ENCODE assay signal across 25 cellular contexts in the genomic region with DNA sequence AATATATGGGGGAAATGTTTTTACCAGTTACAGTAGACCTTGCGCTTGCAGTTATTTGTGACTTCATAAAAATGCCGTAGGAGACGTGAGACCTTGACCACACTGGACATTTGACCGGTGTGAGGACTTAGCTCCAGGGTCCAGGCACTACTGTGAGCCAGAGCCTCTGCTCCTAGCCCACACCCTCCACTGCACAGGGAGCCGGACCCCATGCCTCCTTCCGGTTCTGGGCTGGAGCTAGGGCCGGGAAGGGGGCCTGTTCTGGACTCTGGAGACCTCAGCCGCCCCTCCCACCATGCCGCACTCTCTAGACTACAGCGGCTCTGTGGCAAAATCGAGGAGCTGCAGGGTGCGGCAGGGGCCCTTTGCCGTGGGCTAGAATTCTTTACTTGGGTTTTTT. TPM values are rescaled to one million over a fixed set of nuclear protein-coding genes. Genes with fewer than 3 reads are reported as not detected.
A peak's percentile ranks its signal among the peaks of the same experiment; 100 is the strongest.
DNase-seq lines count a peak whose midpoint lies in the region; ATAC-seq and TF ChIP-seq lines count a peak whose summit lies in the region.
"Had no signal": no experiment of that assay in that cellular context is flagged by ENCODE, and none has a peak within 500 bp of the region (broad histone marks: within the 10 kb centered on the region; RNA-seq: fewer than 3 reads in every experiment).

No MANE protein-coding gene starts in this region.

- no peak for TF ChIP-seq CTCF in heart left ventricle (IDR thresholded peaks at IDR 0.05)
- TF ChIP-seq CTCF in glutamatergic neuron (IDR thresholded peaks at IDR 0.05; ENCODE audit: partially characterized antibody, unreplicated experiment): no peak
- no peak for TF ChIP-seq CTCF in neural crest cell (conservative IDR thresholded peaks at IDR 0.05)

- peaks cover 6% of the 10 kb centered on the region for H3K9me3 Mint-ChIP-seq in glutamatergic neuron (ENCODE audit: unreplicated experiment)
- peaks cover 2% of the 10 kb centered on the region for H3K9me3 Mint-ChIP-seq in neural crest cell
- no peaks in the 10 kb centered on the region for H3K9me3 Mint-ChIP-seq in activated naive CD4-positive, alpha-beta T cell treated with anti-CD3 and anti-CD28 coated beads, Interleukin-2, amount 50 U/mL, for 72 hours
- H3K9me3 Mint-ChIP-seq: CD14-positive monocyte; CD8-positive, alpha-beta memory T cell; IgD-negative memory B cell had no signal

- intact Hi-C loops in left ventricle myocardium superior (cut with micrococcal nuclease): no loop called here
- intact Hi-C loops in heart left ventricle (cut with DNase I): no loop called here

- peaks cover 7% of the 10 kb centered on the region for H3K36me3 Mint-ChIP-seq in glutamatergic neuron (ENCODE audit: unreplicated experiment)
- peaks cover 24% of the 10 kb centered on the region for H3K36me3 Mint-ChIP-seq in neural crest cell (ENCODE audit: low read depth)
- H3K36me3 Mint-ChIP-seq in activated naive CD4-positive, alpha-beta T cell treated with anti-CD3 and anti-CD28 coated beads, Interleukin-2, amount 50 U/mL, for 72 hours: no peaks in the 10 kb centered on the region

- peaks cover 5 to 34% (median 17%) of the 10 kb centered on the region in 12 donors for H3K4me1 ChIP-seq in heart left ventricle
- H3K4me1 ChIP-seq: BE2C had no signal

- DNase-seq in left ventricle myocardium superior (no peak), heart left ventricle (no peak), glutamatergic neuron (no peak), neural crest cell (ENCODE audit: low read depth, low spot score) (no peak), H4 (ENCODE audit: low spot score) (no peak)
- no peak for DNase-seq in activated naive CD4-positive, alpha-beta T cell treated with anti-CD3 and anti-CD28 coated beads, Interleukin-2, amount 50 U/mL, for 72 hours (ENCODE audit: low spot score in 2 of 2)
- no peak for DNase-seq in activated CD4-positive, CD25-positive, alpha-beta regulatory T cell treated with anti-CD3 and anti-CD28 coated beads, Interleukin-2, amount 50 U/mL, for 72 hours
- DNase-seq: 8988T; ACHN; BE2C; CD8-positive, alpha-beta memory T cell; DMS 273 treated with DMSO at 0.1 percent for 48 hours; H9; NCI-H1048; NCI-H1417; NCI-H1694; NCI-H2029 treated with DMSO at 0.1 percent for 48 hours; NCI-H2227 treated with DMSO at 0.1 percent for 48 hours; NCI-H526 treated with DMSO at 0.1 percent for 48 hours; SK-N-SH had no signal

- WGBS in heart left ventricle, 4 donors: 86 to 91% (median 87%) methylated on average over 13 of the region's 13 CpGs

- H3K9me3 ChIP-seq in heart left ventricle: no peaks in the 10 kb centered on the region
- H3K9me3 ChIP-seq: BE2C, SK-N-SH had no signal

- peaks cover 0 to 12% (median 0%) of the 10 kb centered on the region in 9 donors for H3K36me3 ChIP-seq in heart left ventricle

- H3K4me1 Mint-ChIP-seq in glutamatergic neuron (ENCODE audit: low read depth, unreplicated experiment): peaks cover 15% of the 10 kb centered on the region
- H3K4me1 Mint-ChIP-seq in neural crest cell: peaks cover 26% of the 10 kb centered on the region

- H3K4me3 Mint-ChIP-seq in glutamatergic neuron (ENCODE audit: unreplicated experiment) (peak overlapping the region; percentile 22), neural crest cell (peak overlapping the region; percentile 25)
- H3K4me3 Mint-ChIP-seq: CD14-positive monocyte, H9 had no signal

- H3K27ac Mint-ChIP-seq in glutamatergic neuron (ENCODE audit: unreplicated experiment) (no peak overlapping the region), neural crest cell (ENCODE audit: unreplicated experiment) (no peak overlapping the region)
- no peak overlapping the region for H3K27ac Mint-ChIP-seq in activated naive CD4-positive, alpha-beta T cell treated with anti-CD3 and anti-CD28 coated beads, Interleukin-2, amount 50 U/mL, for 72 hours

- H3K27me3 ChIP-seq in heart left ventricle: no peaks in the 10 kb centered on the region
- H3K27me3 ChIP-seq: BE2C had no signal

- no peak for TF ChIP-seq POLR2A in heart left ventricle (IDR thresholded peaks at IDR 0.05)

- peak; percentile 17 for ATAC-seq in left ventricle myocardium superior
- ATAC-seq in heart left ventricle: no peak
- ATAC-seq in activated naive CD4-positive, alpha-beta T cell treated with anti-CD3 and anti-CD28 coated beads, Interleukin-2, amount 50 U/mL, for 72 hours: no peak
- no peak for ATAC-seq in GM21737 (IDR thresholded peaks at IDR 0.05; ENCODE audit: unreplicated experiment)

- H3K27ac ChIP-seq in heart left ventricle: no peak overlapping the region
- H3K27ac ChIP-seq: KMS-11 had no signal

- no peak overlapping the region for H3K4me3 ChIP-seq in heart left ventricle

- H3K27me3 Mint-ChIP-seq in glutamatergic neuron (ENCODE audit: unreplicated experiment): peaks cover 2% of the 10 kb centered on the region
- no peaks in the 10 kb centered on the region for H3K27me3 Mint-ChIP-seq in neural crest cell (ENCODE audit: low read depth)
- H3K27me3 Mint-ChIP-seq: CD8-positive, alpha-beta memory T cell; IgD-negative memory B cell had no signal

RNA-seq across cellular contexts. Expression of a gene that starts 5.3 kb away (rescaled TPM):
- total RNA-seq in left ventricle myocardium superior (20.9 TPM), heart left ventricle (10 to 100 TPM; 16.2 to 45.7 (median 21.8) TPM), glutamatergic neuron (ENCODE audit: unreplicated experiment) (122 TPM), neural crest cell (58.5 and 61.2 TPM in 2 replicates)
- polyA plus RNA-seq in heart left ventricle: 10 to 100 TPM; 24.7 to 26.6 TPM
- total RNA-seq in activated naive CD4-positive, alpha-beta T cell treated with anti-CD3 and anti-CD28 coated beads, Interleukin-2, amount 50 U/mL, for 72 hours: 10 to 100 TPM; 23.0 to 25.9 TPM
- total RNA-seq in H4 (2014; rRNA removed; shearing (Covaris generic)): 26.1 and 42.5 TPM in 2 replicates

RNA-seq across cellular contexts. Expression of a gene that starts 22.0 kb away (rescaled TPM):
- total RNA-seq in left ventricle myocardium superior (12.6 TPM), heart left ventricle (10 to 100 TPM in 3 of 9 donors, 1 to 10 TPM in 6; 5.6 to 20.5 (median 8.9) TPM), glutamatergic neuron (ENCODE audit: unreplicated experiment) (not detected), neural crest cell (0.77 and 0.91 TPM in 2 replicates)
- polyA plus RNA-seq in heart left ventricle: 1 to 10 TPM; 5.2 to 9.8 TPM
- total RNA-seq in activated naive CD4-positive, alpha-beta T cell treated with anti-CD3 and anti-CD28 coated beads, Interleukin-2, amount 50 U/mL, for 72 hours: 1 to 10 TPM in 1 of 2 donors, under 1 TPM in 1; 0.59 to 1.3 TPM
- total RNA-seq in H4 (2014; rRNA removed; shearing (Covaris generic)): not detected in 2 replicates
- total RNA-seq: NCI-H460 had no signal

RNA-seq across cellular contexts. Expression of a gene that starts 36.6 kb away (rescaled TPM):
- 2.7 TPM for total RNA-seq in left ventricle myocardium superior
- total RNA-seq in heart left ventricle: 10 to 100 TPM in 2 of 9 donors, 1 to 10 TPM in 7; 1.4 to 12.9 (median 5.6) TPM
- polyA plus RNA-seq in heart left ventricle: 1 to 10 TPM; 2.0 to 4.4 TPM
- total RNA-seq in glutamatergic neuron (ENCODE audit: unreplicated experiment): 13.6 TPM
- total RNA-seq in neural crest cell: 10.6 and 10.8 TPM in 2 replicates
- 10 to 100 TPM in 1 of 2 donors, 1 to 10 TPM in 1; 7.4 to 21.8 TPM for total RNA-seq in activated naive CD4-positive, alpha-beta T cell treated with anti-CD3 and anti-CD28 coated beads, Interleukin-2, amount 50 U/mL, for 72 hours
- total RNA-seq in H4 (2014; rRNA removed; shearing (Covaris generic)): 7.4 and 13.8 TPM in 2 replicates

RNA-seq across cellular contexts. Expression of a gene that starts 36.8 kb away (rescaled TPM):
- total RNA-seq in left ventricle myocardium superior (1,128 TPM), heart left ventricle (100 to 1,000 TPM; 210 to 906 (median 800) TPM), glutamatergic neuron (ENCODE audit: unreplicated experiment) (230 TPM), neural crest cell (278 and 281 TPM in 2 replicates)
- 1,000 to 10,000 TPM in 1 of 2 donors, 100 to 1,000 TPM in 1; 552 to 2,413 TPM for polyA plus RNA-seq in heart left ventricle
- total RNA-seq in activated naive CD4-positive, alpha-beta T cell treated with anti-CD3 and anti-CD28 coated beads, Interleukin-2, amount 50 U/mL, for 72 hours: 100 to 1,000 TPM; 131 to 221 TPM
- total RNA-seq in H4 (2014; rRNA removed; shearing (Covaris generic)): 193 and 272 TPM in 2 replicates
